Comparison of ENCODE assay signal across 19 cellular contexts in genomic region chr10:30231709-30232108, GRCh38.
A peak's percentile ranks its signal among the peaks of the same experiment; 100 is the strongest.
DNase-seq lines count a peak whose midpoint lies in the region; ATAC-seq and TF ChIP-seq lines count a peak whose summit lies in the region.
"Had no signal": no experiment of that assay in that cellular context is flagged by ENCODE, and none has a peak within 500 bp of the region (broad histone marks: within the 10 kb centered on the region; RNA-seq: fewer than 3 reads in every experiment).

No MANE protein-coding gene starts in this region.

- H4K20me1 ChIP-seq in IMR-90 (ENCODE audit: insufficient read depth, low read length): no peaks in the 10 kb centered on the region

- H3K27me3 ChIP-seq in IMR-90 (ENCODE audit: control insufficient read depth, insufficient read depth, low read length): no peaks in the 10 kb centered on the region
- H3K27me3 ChIP-seq: MG63 had no signal

- H3K4me2 ChIP-seq in IMR-90 (ENCODE audit: low read depth, low read length): no peak overlapping the region
- H3K4me2 ChIP-seq: SK-N-SH had no signal

- H2AK9ac ChIP-seq in IMR-90 (replicated peaks; ENCODE audit: low read depth, low read length, poor library complexity): no peak overlapping the region

- in situ Hi-C loops in IMR-90 (cut with MboI; ENCODE audit: low sequenced_read_pairs): no loop called here

- no peak overlapping the region for H3K18ac ChIP-seq in IMR-90 (ENCODE audit: low read depth, low read length)

- no peak overlapping the region for H2BK20ac ChIP-seq in IMR-90 (ENCODE audit: low read depth, low read length)

- 100% methylated on average over 3 of the region's 5 CpGs; no CpG with 5 or more reads in 1 of the 2 experiments for WGBS in IMR-90 (ENCODE audit: extremely low coverage in 2 of 2, insufficient read length in 1 of 2), 2 experiments

- no peak overlapping the region for H3K9ac ChIP-seq in IMR-90 (ENCODE audit: low read depth, low read length)
- H3K9ac ChIP-seq: SK-N-SH had no signal

- H2BK120ac ChIP-seq in IMR-90 (ENCODE audit: low read depth, low read length): no peak overlapping the region

- peaks cover 24% of the 10 kb centered on the region for H3K27me3 Mint-ChIP-seq in activated naive CD8-positive, alpha-beta T cell treated with anti-CD3 and anti-CD28 coated beads, Interleukin-2, amount 10 ng/mL, durations not matched to agents 7 days and 5 days
- H3K27me3 Mint-ChIP-seq in activated naive CD8-positive, alpha-beta T cell treated with anti-CD3 and anti-CD28 coated beads, Interleukin-2, amount 50 U/mL, for 24 hours: peaks cover 20% of the 10 kb centered on the region

- H3K4me3 ChIP-seq in IMR-90 (ENCODE audit: insufficient read depth, low read depth, low read length): no peak overlapping the region
- H3K4me3 ChIP-seq: MG63 had no signal

- H3K14ac ChIP-seq in IMR-90 (replicated peaks; ENCODE audit: low read depth, low read length): no peak overlapping the region

- no peak overlapping the region for H3K56ac ChIP-seq in IMR-90 (ENCODE audit: extremely low read depth, insufficient read depth, low read length)

- no peaks in the 10 kb centered on the region for H3K9me3 Mint-ChIP-seq in activated naive CD8-positive, alpha-beta T cell treated with anti-CD3 and anti-CD28 coated beads, Interleukin-2, amount 10 ng/mL, durations not matched to agents 7 days and 5 days
- H3K9me3 Mint-ChIP-seq in activated naive CD8-positive, alpha-beta T cell treated with anti-CD3 and anti-CD28 coated beads, Interleukin-2, amount 50 U/mL, for 24 hours: no peaks in the 10 kb centered on the region
- H3K9me3 Mint-ChIP-seq: CD8-positive, alpha-beta memory T cell had no signal

- no peak for DNase-seq in activated naive CD8-positive, alpha-beta T cell treated with anti-CD3 and anti-CD28 coated beads, Interleukin-2, amount 10 ng/mL, durations not matched to agents 7 days and 5 days
- no peak for DNase-seq in activated naive CD8-positive, alpha-beta T cell treated with anti-CD3 and anti-CD28 coated beads, Interleukin-2, amount 50 U/mL, for 24 hours
- DNase-seq in IMR-90 (no peak), NCI-H2171 treated with DMSO at 0.1 percent for 48 hours (lab: John Stamatoyannopoulos, UW) (no peak)
- DNase-seq in activated CD4-positive, alpha-beta T cell treated with anti-CD3 and anti-CD28 coated beads for 48 hours: no peak
- DNase-seq in stimulated activated CD4-positive, alpha-beta T cell treated with anti-CD3 and anti-CD28 coated beads, Interleukin-4, amount 100 ng/mL, for 1 hour: no peak
- DNase-seq: CD8-positive, alpha-beta memory T cell; DMS79 treated with DMSO at 0.1 percent for 48 hours; HCEC 1CT; MG63; NCI-H2029; NCI-H2227 treated with DMSO at 0.1 percent for 48 hours; NCI-H526 treated with DMSO at 0.1 percent for 48 hours; OCI-M1; SIG-M5; SK-N-SH had no signal

- no peaks in the 10 kb centered on the region for H3K79me1 ChIP-seq in IMR-90 (ENCODE audit: low read depth in 1 of 2, low read length in 2 of 2)

- no peak overlapping the region; the same call in 2 of the 3 replicates for H2BK15ac ChIP-seq in IMR-90 (ENCODE audit: low read depth, low read length)

- intact Hi-C loops in IMR-90 (cut with micrococcal nuclease): loop anchor here (1.0 to 2.0 kb wide), 2 partner anchors 44 to 173 kb away; partner anchors contain the start of gene JCAD

- dilution Hi-C loops in IMR-90 (cut with HindIII; ENCODE audit: low sequenced_read_pairs, unreplicated experiment): no loop called here

- no peak overlapping the region for H4K91ac ChIP-seq in IMR-90 (ENCODE audit: insufficient read depth, low read depth, low read length)

- H3K27ac ChIP-seq in IMR-90 (ENCODE audit: insufficient read depth, low read length): no peak overlapping the region
- H3K27ac ChIP-seq in VCaP: peak overlapping the region; percentile 46
- H3K27ac ChIP-seq: C4-2B, HL-60 had no signal

- peak overlapping the region; percentile 39 for H3K4me3 Mint-ChIP-seq in activated naive CD8-positive, alpha-beta T cell treated with anti-CD3 and anti-CD28 coated beads, Interleukin-2, amount 10 ng/mL, durations not matched to agents 7 days and 5 days
- no peak overlapping the region for H3K4me3 Mint-ChIP-seq in activated naive CD8-positive, alpha-beta T cell treated with anti-CD3 and anti-CD28 coated beads, Interleukin-2, amount 50 U/mL, for 24 hours
- H3K4me3 Mint-ChIP-seq: CD8-positive, alpha-beta memory T cell had no signal

- no peak overlapping the region for H4K8ac ChIP-seq in IMR-90 (ENCODE audit: low read depth in 2 of 2, low read length in 2 of 2)

- no peak for TF ChIP-seq POLR2A in IMR-90 (IDR thresholded peaks at IDR 0.05; ENCODE audit: low read depth, low read length)

- no peak overlapping the region for H3K4ac ChIP-seq in IMR-90 (ENCODE audit: low read depth, low read length)

- no peak overlapping the region for H2AFZ ChIP-seq in IMR-90 (replicated peaks; ENCODE audit: low read length, poor library complexity)

- no peaks in the 10 kb centered on the region for H3K9me3 ChIP-seq in IMR-90 (ENCODE audit: control insufficient read depth, insufficient read depth, low read length)
- H3K9me3 ChIP-seq: MG63, SK-N-SH had no signal

- no peak for TF ChIP-seq RAD21 in IMR-90 (IDR thresholded peaks at IDR 0.05; ENCODE audit: low read length)

- ATAC-seq in activated naive CD8-positive, alpha-beta T cell treated with anti-CD3 and anti-CD28 coated beads, Interleukin-2, amount 10 ng/mL, durations not matched to agents 7 days and 5 days (ENCODE audit: low read depth): no peak
- ATAC-seq in activated naive CD8-positive, alpha-beta T cell treated with anti-CD3 and anti-CD28 coated beads, Interleukin-2, amount 50 U/mL, for 24 hours: no peak
- ATAC-seq in IMR-90 (ENCODE audit: low read depth): no peak

- no peak overlapping the region for H2BK5ac ChIP-seq in IMR-90 (ENCODE audit: low read depth, low read length, poor library complexity, severe bottlenecking)

- no peak overlapping the region for H2AK5ac ChIP-seq in IMR-90 (ENCODE audit: low read depth, low read length)

- H4K5ac ChIP-seq in IMR-90 (ENCODE audit: low read depth, low read length): no peak overlapping the region

- POLR2A ChIA-PET in activated naive CD8-positive, alpha-beta T cell treated with anti-CD3 and anti-CD28 coated beads, Interleukin-2, amount 10 ng/mL, durations not matched to agents 7 days and 5 days (lab: Charles Lee): interaction anchor here (1.4 kb wide), 1 partner anchor 204 kb away, joined by 11 read pairs; no protein-coding TSS in a partner anchor
- POLR2A ChIA-PET in IMR-90 (lab: Charles Lee; ENCODE audit: unreplicated experiment): no interaction called here

- peak overlapping the region; percentile 30 for H3K27ac Mint-ChIP-seq in activated naive CD8-positive, alpha-beta T cell treated with anti-CD3 and anti-CD28 coated beads, Interleukin-2, amount 10 ng/mL, durations not matched to agents 7 days and 5 days
- H3K27ac Mint-ChIP-seq in activated naive CD8-positive, alpha-beta T cell treated with anti-CD3 and anti-CD28 coated beads, Interleukin-2, amount 50 U/mL, for 24 hours: no peak overlapping the region
- H3K27ac Mint-ChIP-seq: CD8-positive, alpha-beta memory T cell had no signal

- H3K36me3 Mint-ChIP-seq in activated naive CD8-positive, alpha-beta T cell treated with anti-CD3 and anti-CD28 coated beads, Interleukin-2, amount 10 ng/mL, durations not matched to agents 7 days and 5 days: peaks cover 5% of the 10 kb centered on the region
- H3K36me3 Mint-ChIP-seq in activated naive CD8-positive, alpha-beta T cell treated with anti-CD3 and anti-CD28 coated beads, Interleukin-2, amount 50 U/mL, for 24 hours (ENCODE audit: low read depth): no peaks in the 10 kb centered on the region
- H3K36me3 Mint-ChIP-seq: CD8-positive, alpha-beta memory T cell had no signal

- H3K4me1 ChIP-seq in IMR-90 (ENCODE audit: control insufficient read depth, insufficient read depth, low read length): peaks cover 4% of the 10 kb centered on the region

- CTCF ChIA-PET in IMR-90 (lab: Yijun Ruan, JAX): no interaction called here

- TF ChIP-seq CTCF in IMR-90 (conservative IDR thresholded peaks at IDR 0.05; ENCODE audit: low read depth, low read length) (no peak), VCaP (conservative IDR thresholded peaks at IDR 0.05) (no peak)

- no TSS peak for BruUV-seq in IMR-90 (replicated peaks; lab: Mats Ljungman, UMichigan)

- H3K4me1 Mint-ChIP-seq in activated naive CD8-positive, alpha-beta T cell treated with anti-CD3 and anti-CD28 coated beads, Interleukin-2, amount 10 ng/mL, durations not matched to agents 7 days and 5 days: peaks cover 16% of the 10 kb centered on the region
- no peaks in the 10 kb centered on the region for H3K4me1 Mint-ChIP-seq in activated naive CD8-positive, alpha-beta T cell treated with anti-CD3 and anti-CD28 coated beads, Interleukin-2, amount 50 U/mL, for 24 hours

- no peaks in the 10 kb centered on the region for H3K36me3 ChIP-seq in IMR-90 (ENCODE audit: control insufficient read depth, insufficient read depth, low read length)
- H3K36me3 ChIP-seq: MG63 had no signal

- H3K9me1 ChIP-seq in IMR-90 (ENCODE audit: insufficient read depth, low read length): no peaks in the 10 kb centered on the region; the same call in 1 of the 2 replicates

- no peak overlapping the region for H3K23ac ChIP-seq in IMR-90 (ENCODE audit: low read depth, low read length)

TF ChIP-seq in IMR-90, 13 proteins besides CTCF, POLR2A, EP300 and RAD21:
- TF ChIP-seq MAFK (IDR thresholded peaks at IDR 0.05; ENCODE audit: low read depth, low read length) (peak; percentile 74), RFX5 (IDR thresholded peaks at IDR 0.05; ENCODE audit: low read depth, low read length) (no peak)
